ENCODE assay signal across 1 cellular context in genomic region chr4:26171953-26172352, GRCh38.
TF ChIP-seq lines count a peak whose summit lies in the region.

No MANE protein-coding gene starts in this region.

TF ChIP-seq in GM23338, 12 proteins besides CTCF, POLR2A, EP300 and RAD21 (continued from another document):
- TF ChIP-seq, protein P1, sequence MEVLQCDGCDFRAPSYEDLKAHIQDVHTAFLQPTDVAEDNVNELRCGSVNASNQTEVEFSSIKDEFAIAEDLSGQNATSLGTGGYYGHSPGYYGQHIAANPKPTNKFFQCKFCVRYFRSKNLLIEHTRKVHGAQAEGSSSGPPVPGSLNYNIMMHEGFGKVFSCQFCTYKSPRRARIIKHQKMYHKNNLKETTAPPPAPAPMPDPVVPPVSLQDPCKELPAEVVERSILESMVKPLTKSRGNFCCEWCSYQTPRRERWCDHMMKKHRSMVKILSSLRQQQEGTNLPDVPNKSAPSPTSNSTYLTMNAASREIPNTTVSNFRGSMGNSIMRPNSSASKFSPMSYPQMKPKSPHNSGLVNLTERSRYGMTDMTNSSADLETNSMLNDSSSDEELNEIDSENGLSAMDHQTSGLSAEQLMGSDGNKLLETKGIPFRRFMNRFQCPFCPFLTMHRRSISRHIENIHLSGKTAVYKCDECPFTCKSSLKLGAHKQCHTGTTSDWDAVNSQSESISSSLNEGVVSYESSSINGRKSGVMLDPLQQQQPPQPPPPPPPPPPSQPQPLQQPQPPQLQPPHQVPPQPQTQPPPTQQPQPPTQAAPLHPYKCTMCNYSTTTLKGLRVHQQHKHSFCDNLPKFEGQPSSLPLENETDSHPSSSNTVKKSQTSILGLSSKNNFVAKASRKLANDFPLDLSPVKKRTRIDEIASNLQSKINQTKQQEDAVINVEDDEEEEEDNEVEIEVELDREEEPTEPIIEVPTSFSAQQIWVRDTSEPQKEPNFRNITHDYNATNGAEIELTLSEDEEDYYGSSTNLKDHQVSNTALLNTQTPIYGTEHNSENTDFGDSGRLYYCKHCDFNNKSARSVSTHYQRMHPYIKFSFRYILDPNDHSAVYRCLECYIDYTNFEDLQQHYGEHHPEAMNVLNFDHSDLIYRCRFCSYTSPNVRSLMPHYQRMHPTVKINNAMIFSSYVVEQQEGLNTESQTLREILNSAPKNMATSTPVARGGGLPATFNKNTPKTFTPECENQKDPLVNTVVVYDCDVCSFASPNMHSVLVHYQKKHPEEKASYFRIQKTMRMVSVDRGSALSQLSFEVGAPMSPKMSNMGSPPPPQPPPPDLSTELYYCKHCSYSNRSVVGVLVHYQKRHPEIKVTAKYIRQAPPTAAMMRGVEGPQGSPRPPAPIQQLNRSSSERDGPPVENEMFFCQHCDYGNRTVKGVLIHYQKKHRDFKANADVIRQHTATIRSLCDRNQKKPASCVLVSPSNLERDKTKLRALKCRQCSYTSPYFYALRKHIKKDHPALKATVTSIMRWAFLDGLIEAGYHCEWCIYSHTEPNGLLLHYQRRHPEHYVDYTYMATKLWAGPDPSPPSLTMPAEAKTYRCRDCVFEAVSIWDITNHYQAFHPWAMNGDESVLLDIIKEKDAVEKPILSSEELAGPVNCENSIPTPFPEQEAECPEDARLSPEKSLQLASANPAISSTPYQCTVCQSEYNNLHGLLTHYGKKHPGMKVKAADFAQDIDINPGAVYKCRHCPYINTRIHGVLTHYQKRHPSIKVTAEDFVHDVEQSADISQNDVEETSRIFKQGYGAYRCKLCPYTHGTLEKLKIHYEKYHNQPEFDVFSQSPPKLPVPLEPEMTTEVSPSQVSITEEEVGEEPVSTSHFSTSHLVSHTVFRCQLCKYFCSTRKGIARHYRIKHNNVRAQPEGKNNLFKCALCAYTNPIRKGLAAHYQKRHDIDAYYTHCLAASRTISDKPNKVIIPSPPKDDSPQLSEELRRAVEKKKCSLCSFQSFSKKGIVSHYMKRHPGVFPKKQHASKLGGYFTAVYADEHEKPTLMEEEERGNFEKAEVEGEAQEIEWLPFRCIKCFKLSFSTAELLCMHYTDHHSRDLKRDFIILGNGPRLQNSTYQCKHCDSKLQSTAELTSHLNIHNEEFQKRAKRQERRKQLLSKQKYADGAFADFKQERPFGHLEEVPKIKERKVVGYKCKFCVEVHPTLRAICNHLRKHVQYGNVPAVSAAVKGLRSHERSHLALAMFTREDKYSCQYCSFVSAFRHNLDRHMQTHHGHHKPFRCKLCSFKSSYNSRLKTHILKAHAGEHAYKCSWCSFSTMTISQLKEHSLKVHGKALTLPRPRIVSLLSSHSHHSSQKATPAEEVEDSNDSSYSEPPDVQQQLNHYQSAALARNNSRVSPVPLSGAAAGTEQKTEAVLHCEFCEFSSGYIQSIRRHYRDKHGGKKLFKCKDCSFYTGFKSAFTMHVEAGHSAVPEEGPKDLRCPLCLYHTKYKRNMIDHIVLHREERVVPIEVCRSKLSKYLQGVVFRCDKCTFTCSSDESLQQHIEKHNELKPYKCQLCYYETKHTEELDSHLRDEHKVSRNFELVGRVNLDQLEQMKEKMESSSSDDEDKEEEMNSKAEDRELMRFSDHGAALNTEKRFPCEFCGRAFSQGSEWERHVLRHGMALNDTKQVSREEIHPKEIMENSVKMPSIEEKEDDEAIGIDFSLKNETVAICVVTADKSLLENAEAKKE (CRISPR knock-in tag; IDR thresholded peaks at IDR 0.05) = no peak
- TF ChIP-seq EZH2 (IDR thresholded peaks at IDR 0.05; ENCODE audit: low read depth, unreplicated experiment) = no peak
- TF ChIP-seq CREB1 (CRISPR knock-in tag; IDR thresholded peaks at IDR 0.05; ENCODE audit: low read depth) = no peak
- TF ChIP-seq ZNF114 (CRISPR knock-in tag; IDR thresholded peaks at IDR 0.05) = no peak
- TF ChIP-seq NANOG (IDR thresholded peaks at IDR 0.05; ENCODE audit: borderline replicate concordance) = no peak
- TF ChIP-seq, protein P2, sequence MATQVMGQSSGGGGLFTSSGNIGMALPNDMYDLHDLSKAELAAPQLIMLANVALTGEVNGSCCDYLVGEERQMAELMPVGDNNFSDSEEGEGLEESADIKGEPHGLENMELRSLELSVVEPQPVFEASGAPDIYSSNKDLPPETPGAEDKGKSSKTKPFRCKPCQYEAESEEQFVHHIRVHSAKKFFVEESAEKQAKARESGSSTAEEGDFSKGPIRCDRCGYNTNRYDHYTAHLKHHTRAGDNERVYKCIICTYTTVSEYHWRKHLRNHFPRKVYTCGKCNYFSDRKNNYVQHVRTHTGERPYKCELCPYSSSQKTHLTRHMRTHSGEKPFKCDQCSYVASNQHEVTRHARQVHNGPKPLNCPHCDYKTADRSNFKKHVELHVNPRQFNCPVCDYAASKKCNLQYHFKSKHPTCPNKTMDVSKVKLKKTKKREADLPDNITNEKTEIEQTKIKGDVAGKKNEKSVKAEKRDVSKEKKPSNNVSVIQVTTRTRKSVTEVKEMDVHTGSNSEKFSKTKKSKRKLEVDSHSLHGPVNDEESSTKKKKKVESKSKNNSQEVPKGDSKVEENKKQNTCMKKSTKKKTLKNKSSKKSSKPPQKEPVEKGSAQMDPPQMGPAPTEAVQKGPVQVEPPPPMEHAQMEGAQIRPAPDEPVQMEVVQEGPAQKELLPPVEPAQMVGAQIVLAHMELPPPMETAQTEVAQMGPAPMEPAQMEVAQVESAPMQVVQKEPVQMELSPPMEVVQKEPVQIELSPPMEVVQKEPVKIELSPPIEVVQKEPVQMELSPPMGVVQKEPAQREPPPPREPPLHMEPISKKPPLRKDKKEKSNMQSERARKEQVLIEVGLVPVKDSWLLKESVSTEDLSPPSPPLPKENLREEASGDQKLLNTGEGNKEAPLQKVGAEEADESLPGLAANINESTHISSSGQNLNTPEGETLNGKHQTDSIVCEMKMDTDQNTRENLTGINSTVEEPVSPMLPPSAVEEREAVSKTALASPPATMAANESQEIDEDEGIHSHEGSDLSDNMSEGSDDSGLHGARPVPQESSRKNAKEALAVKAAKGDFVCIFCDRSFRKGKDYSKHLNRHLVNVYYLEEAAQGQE (IDR thresholded peaks at IDR 0.05; ENCODE audit: unreplicated experiment) = no peak
- no peak for TF ChIP-seq POLR2AphosphoS5 (IDR thresholded peaks at IDR 0.05; ENCODE audit: low read depth)
- no peak for TF ChIP-seq STAT1 (IDR thresholded peaks at IDR 0.05; ENCODE audit: unreplicated experiment)
- no peak for TF ChIP-seq JUNB (IDR thresholded peaks at IDR 0.05; ENCODE audit: unreplicated experiment)
- TF ChIP-seq, protein P3, sequence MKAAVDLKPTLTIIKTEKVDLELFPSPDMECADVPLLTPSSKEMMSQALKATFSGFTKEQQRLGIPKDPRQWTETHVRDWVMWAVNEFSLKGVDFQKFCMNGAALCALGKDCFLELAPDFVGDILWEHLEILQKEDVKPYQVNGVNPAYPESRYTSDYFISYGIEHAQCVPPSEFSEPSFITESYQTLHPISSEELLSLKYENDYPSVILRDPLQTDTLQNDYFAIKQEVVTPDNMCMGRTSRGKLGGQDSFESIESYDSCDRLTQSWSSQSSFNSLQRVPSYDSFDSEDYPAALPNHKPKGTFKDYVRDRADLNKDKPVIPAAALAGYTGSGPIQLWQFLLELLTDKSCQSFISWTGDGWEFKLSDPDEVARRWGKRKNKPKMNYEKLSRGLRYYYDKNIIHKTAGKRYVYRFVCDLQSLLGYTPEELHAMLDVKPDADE (IDR thresholded peaks at IDR 0.05) = no peak
- TF ChIP-seq EZH2phosphoT487 (IDR thresholded peaks at IDR 0.05; ENCODE audit: unreplicated experiment) = no peak
